Comparison of ENCODE assay signal across 10 cellular contexts in genomic region chr10:132665946-132666732, GRCh38.
DNase-seq lines count a peak whose midpoint lies in the region; ATAC-seq, FAIRE-seq and TF ChIP-seq lines count a peak whose summit lies in the region.
"Had no signal": no experiment of that assay in that cellular context is flagged by ENCODE, and none has a peak within 500 bp of the region (broad histone marks: within the 10 kb centered on the region; RNA-seq: fewer than 3 reads in every experiment).

No MANE protein-coding gene starts in this region.

- H4K20me1 ChIP-seq in HepG2 (ENCODE audit: insufficient read depth, low read length): no peaks in the 10 kb centered on the region

- peak; percentile 82 to 88 for ATAC-seq in natural killer cell treated with Interleukin-12 subunit alpha and Interleukin-12 subunit beta and Interleukin-15 and Interleukin-18, amount 100 ng/mL, for 72 hours
- ATAC-seq in natural killer cell (no peak), HepG2 (no peak), HG03457 (IDR thresholded peaks at IDR 0.05; ENCODE audit: unreplicated experiment) (no peak)

- H3K9me3 Mint-ChIP-seq in natural killer cell treated with Interleukin-12 subunit alpha and Interleukin-12 subunit beta and Interleukin-15 and Interleukin-18, amount 100 ng/mL, for 72 hours: no peaks in the 10 kb centered on the region
- no peaks in the 10 kb centered on the region for H3K9me3 Mint-ChIP-seq in natural killer cell

- peaks cover 2 to 10% of the 10 kb centered on the region in 2 donors for H3K4me1 Mint-ChIP-seq in natural killer cell treated with Interleukin-12 subunit alpha and Interleukin-12 subunit beta and Interleukin-15 and Interleukin-18, amount 100 ng/mL, for 72 hours (ENCODE audit: low read depth in 2 of 2)
- peaks cover 7 to 9% of the 10 kb centered on the region in 2 donors for H3K4me1 Mint-ChIP-seq in natural killer cell

- BruUV-seq in HepG2 (replicated peaks; lab: Mats Ljungman, UMichigan): no TSS peak

- WGBS in HepG2 (ENCODE audit: low lambda C conversion rate): 94% methylated on average over 15 of the region's 15 CpGs

- H3K4me3 ChIP-seq in fibroblast of mammary gland (ENCODE audit: control insufficient read depth, low read depth, low read length) (peak overlapping the region; percentile 37), HepG2 (replicated peaks in 1 of 3; ENCODE audit: insufficient read depth in 1 of 3, low read depth in 2 of 3, low read length in 3 of 3) (no peak overlapping the region)

- in situ Hi-C loops in HepG2 (cut with HindIII; ENCODE audit: extremely low pct_ligation_motif_present, low pct_unique_long_range_greater_than_20kb): no loop called here

- no peaks in the 10 kb centered on the region for H3K36me3 Mint-ChIP-seq in natural killer cell treated with Interleukin-12 subunit alpha and Interleukin-12 subunit beta and Interleukin-15 and Interleukin-18, amount 100 ng/mL, for 72 hours
- H3K36me3 Mint-ChIP-seq in natural killer cell: no peaks in the 10 kb centered on the region

- no peaks in the 10 kb centered on the region for H3K27me3 Mint-ChIP-seq in natural killer cell treated with Interleukin-12 subunit alpha and Interleukin-12 subunit beta and Interleukin-15 and Interleukin-18, amount 100 ng/mL, for 72 hours
- no peaks in the 10 kb centered on the region for H3K27me3 Mint-ChIP-seq in natural killer cell (ENCODE audit: low read depth in 2 of 2)

- no peak for TF ChIP-seq CTCF in natural killer cell (IDR thresholded peaks at IDR 0.05)
- TF ChIP-seq CTCF in RWPE1 (conservative IDR thresholded peaks at IDR 0.05; ENCODE audit: low read depth): no peak
- TF ChIP-seq CTCF in fibroblast of mammary gland (conservative IDR thresholded peaks at IDR 0.05; ENCODE audit: control insufficient read depth, insufficient read depth, low read depth, low read length): no peak
- no peak for TF ChIP-seq CTCF in HepG2 (CRISPR knock-in tag; IDR thresholded peaks at IDR 0.05)

- peak overlapping the region; percentile 9 for H3K4me3 Mint-ChIP-seq in natural killer cell treated with Interleukin-12 subunit alpha and Interleukin-12 subunit beta and Interleukin-15 and Interleukin-18, amount 100 ng/mL, for 72 hours
- no peak overlapping the region for H3K4me3 Mint-ChIP-seq in natural killer cell

- CTCF ChIA-PET in RWPE1 (lab: Yijun Ruan, JAX) (interaction anchor here (1.0 to 1.4 kb wide), 2 partner anchors 11 to 12 kb away, joined by 3 to 4 read pairs; no protein-coding TSS in a partner anchor), HepG2 (lab: Yijun Ruan, JAX; ENCODE audit: low intra/inter-chr PET ratio, low total read pairs) (no interaction called here)

- H3K4me2 ChIP-seq in HepG2 (ENCODE audit: low read depth, low read length): no peak overlapping the region

- intact Hi-C loops in natural killer cell (cut with micrococcal nuclease): no loop called here
- intact Hi-C loops in HepG2 (cut with micrococcal nuclease; ENCODE audit: unreplicated experiment): no loop called here

- no peak overlapping the region for H2AFZ ChIP-seq in HepG2 (ENCODE audit: low read length)

- DNase-seq in natural killer cell treated with Interleukin-12 subunit alpha and Interleukin-12 subunit beta and Interleukin-15 and Interleukin-18, amount 100 ng/mL, for 72 hours (ENCODE audit: low spot score): no peak
- DNase-seq in natural killer cell: no peak
- DNase-seq in RWPE1 (ENCODE audit: low spot score): peak; percentile 95
- peak; percentile 96 for DNase-seq in fibroblast of mammary gland (ENCODE audit: low read depth)
- DNase-seq in superior temporal gyrus (ENCODE audit: extremely low spot score): peak; percentile 45
- DNase-seq in NCI-H345 treated with DMSO at 0.1 percent for 48 hours (lab: John Stamatoyannopoulos, UW; ENCODE audit: unreplicated experiment): no peak
- DNase-seq in HepG2 (ENCODE audit: low spot score): no peak
- DNase-seq: NCI-H1105 treated with DMSO at 0.1 percent for 48 hours had no signal

- H3K79me2 ChIP-seq in HepG2 (ENCODE audit: insufficient read depth, low read length): no peaks in the 10 kb centered on the region

- H3K36me3 ChIP-seq in HepG2 (replicated peaks in 1 of 2; ENCODE audit: control insufficient read depth in 1 of 2, insufficient read depth in 2 of 2, low read length in 2 of 2): peaks cover 2 to 4% of the 10 kb centered on the region in 2 experiments; a peak in 2 of 5 replicates

- peak overlapping the region in 1 of 2 donors; percentile 61 for H3K27ac Mint-ChIP-seq in natural killer cell treated with Interleukin-12 subunit alpha and Interleukin-12 subunit beta and Interleukin-15 and Interleukin-18, amount 100 ng/mL, for 72 hours
- no peak overlapping the region for H3K27ac Mint-ChIP-seq in natural killer cell

- no peaks in the 10 kb centered on the region for H3K9me3 ChIP-seq in HepG2 (ENCODE audit: low read length)
- H3K9me3 ChIP-seq: neutrophil had no signal

- no peak for TF ChIP-seq RAD21 in HepG2 (CRISPR knock-in tag; IDR thresholded peaks at IDR 0.05)

- TF ChIP-seq POLR2A in HepG2 (IDR thresholded peaks at IDR 0.05; ENCODE audit: insufficient read depth in 1 of 2, low read depth in 2 of 2, low read length in 2 of 2): no peak

- H3K9ac ChIP-seq in HepG2 (ENCODE audit: insufficient read depth, low read depth, low read length): no peak overlapping the region

- H3K27ac ChIP-seq in RWPE1: peak overlapping the region; percentile 77
- H3K27ac ChIP-seq in HepG2 (ENCODE audit: extremely low read length, insufficient read depth, low read length): no peak overlapping the region
- H3K27ac ChIP-seq: neutrophil had no signal

- POLR2A ChIA-PET in RWPE1 (lab: Yijun Ruan, JAX; ENCODE audit: low non-redundant PET): no interaction called here
- POLR2A ChIA-PET in HepG2 (lab: Yijun Ruan, JAX): no interaction called here

- no peaks in the 10 kb centered on the region for H3K27me3 ChIP-seq in HepG2 (ENCODE audit: control insufficient read depth in 1 of 2, insufficient read depth in 2 of 2, low read length in 2 of 2)
- H3K27me3 ChIP-seq: neutrophil had no signal

- H3K4me1 ChIP-seq in HepG2 (ENCODE audit: insufficient read depth, low read length): no peaks in the 10 kb centered on the region

- no peak for TF ChIP-seq EP300 in HepG2 (IDR thresholded peaks at IDR 0.05; ENCODE audit: low read depth in 2 of 2, low read length in 2 of 2)
- no peak for TF ChIP-seq EP300 in HepG2 (CRISPR knock-in tag; IDR thresholded peaks at IDR 0.05; ENCODE audit: borderline replicate concordance)

- no peak for FAIRE-seq in HepG2 (lab: Jason Lieb, UNC)

TF ChIP-seq in HepG2, 621 proteins besides CTCF, POLR2A, EP300 and RAD21 (continues in another document):
- no peak for TF ChIP-seq ZIK1 (CRISPR knock-in tag; IDR thresholded peaks at IDR 0.05; ENCODE audit: borderline replicate concordance, low read depth)
- TF ChIP-seq ZNF235 (CRISPR knock-in tag; IDR thresholded peaks at IDR 0.05; ENCODE audit: borderline replicate concordance): no peak
- TF ChIP-seq ZNF318 (CRISPR knock-in tag; IDR thresholded peaks at IDR 0.05): no peak
- no peak for TF ChIP-seq PRPF4 (IDR thresholded peaks at IDR 0.05; ENCODE audit: low read depth, low read length, poor library complexity, severe bottlenecking)
- no peak for TF ChIP-seq ZNF616 (CRISPR knock-in tag; IDR thresholded peaks at IDR 0.05; ENCODE audit: low read depth)

Comparison
In these comparisons a context has a peak if more than half of its experiments do, and no peak if none do; other contexts are left out.
1. ATAC-seq: peak in natural killer cell treated with Interleukin-12 subunit alpha and Interleukin-12 subunit beta and Interleukin-15 and Interleukin-18, amount 100 ng/mL, for 72 hours (2 of 2); none in natural killer cell (0 of 3), HepG2 (single experiment) and HG03457 (single experiment).
2. DNase-seq: peak in RWPE1 (single experiment), fibroblast of mammary gland (single experiment) and superior temporal gyrus (single experiment); none in natural killer cell treated with Interleukin-12 subunit alpha and Interleukin-12 subunit beta and Interleukin-15 and Interleukin-18, amount 100 ng/mL, for 72 hours (single experiment), natural killer cell (single experiment), NCI-H345 treated with DMSO at 0.1 percent for 48 hours (single experiment) and HepG2 (single experiment).